In genomic region chr6:159529820-159530405, GRCh38 we compare ENCODE assay signal across 22 cellular contexts.
DNase-seq lines count a peak whose midpoint lies in the region; ATAC-seq and TF ChIP-seq lines count a peak whose summit lies in the region.
"Had no signal": no experiment of that assay in that cellular context is flagged by ENCODE, and none has a peak within 500 bp of the region (broad histone marks: within the 10 kb centered on the region; RNA-seq: fewer than 3 reads in every experiment).

No MANE protein-coding gene starts in this region.

- no peak overlapping the region for H2AK5ac ChIP-seq in mesenchymal stem cell (ENCODE audit: low read length, severe bottlenecking)

- no peaks in the 10 kb centered on the region for H3K79me1 ChIP-seq in mesenchymal stem cell (replicated peaks; ENCODE audit: low read length, poor library complexity, severe bottlenecking)

- H3K4me2 ChIP-seq in mesenchymal stem cell (ENCODE audit: low read length, poor library complexity, severe bottlenecking): no peak overlapping the region

- H3K23ac ChIP-seq in mesenchymal stem cell (ENCODE audit: low read length in 2 of 2): no peak overlapping the region

- no peak overlapping the region for H3K14ac ChIP-seq in mesenchymal stem cell (ENCODE audit: low read length in 2 of 2)

- H2AFZ ChIP-seq in mesenchymal stem cell (ENCODE audit: low read depth, low read length): no peak overlapping the region

- H3K4me3 ChIP-seq in AG10803 (ENCODE audit: low read length): no peak overlapping the region
- no peak overlapping the region for H3K4me3 ChIP-seq in gastroesophageal sphincter
- no peak overlapping the region for H3K4me3 ChIP-seq in mesenchymal stem cell (ENCODE audit: insufficient read depth in 1 of 2, low read depth in 1 of 2, low read length in 2 of 2)
- H3K4me3 ChIP-seq in breast epithelium: no peak overlapping the region
- H3K4me3 ChIP-seq: dorsolateral prefrontal cortex, Peyer's patch had no signal

- TF ChIP-seq POLR2A in gastroesophageal sphincter (IDR thresholded peaks at IDR 0.05) (no peak), breast epithelium (IDR thresholded peaks at IDR 0.05) (no peak)

- 8 to 40% methylated on average over 8 of the region's 9 CpGs for WGBS in gastroesophageal sphincter (ENCODE audit: low coverage in 1 of 2), 2 donors
- 76% methylated on average over 9 of the region's 9 CpGs for WGBS in mesenchymal stem cell

- no peak overlapping the region for H3K4ac ChIP-seq in mesenchymal stem cell (ENCODE audit: low read depth in 1 of 2, low read length in 2 of 2)

- ATAC-seq in gastroesophageal sphincter: peak; percentile 42
- ATAC-seq: activated CD8-positive, alpha-beta T cell treated with anti-CD3 and anti-CD28 coated beads for 36 hours; CD8-positive, alpha-beta T cell; natural killer cell; stimulated activated memory B cell treated with anti-CD40 and anti-IgM and Interleukin-4, amounts not matched to agents 10 μg/mL and 1 μg/mL and 100 μg/mL, for 72 hours had no signal

- H4K91ac ChIP-seq in mesenchymal stem cell (ENCODE audit: low read length): no peak overlapping the region

- H3K27ac ChIP-seq in gastroesophageal sphincter: peak overlapping the region in 1 of 4 donors; percentile 22
- no peak overlapping the region for H3K27ac ChIP-seq in mesenchymal stem cell (ENCODE audit: low read length, poor library complexity, severe bottlenecking)
- no peak overlapping the region for H3K27ac ChIP-seq in breast epithelium
- H3K27ac ChIP-seq: dorsolateral prefrontal cortex had no signal

- H3K4me1 ChIP-seq in gastroesophageal sphincter (peaks cover 0 to 13% (median 7%) of the 10 kb centered on the region in 3 donors), mesenchymal stem cell (ENCODE audit: control insufficient read depth, insufficient read depth, low read depth, low read length) (no peaks in the 10 kb centered on the region), breast epithelium (no peaks in the 10 kb centered on the region)
- H3K4me1 ChIP-seq: BE2C, Peyer's patch had no signal

- H3K9ac ChIP-seq in mesenchymal stem cell (ENCODE audit: low read length): peak overlapping the region; percentile 61

- DNase-seq in AG10803 (ENCODE audit: low read depth): peak; percentile 4
- DNase-seq in NCI-H524 (lab: John Stamatoyannopoulos, UW): peak; percentile 17 to 77
- DNase-seq in mesenchymal stem cell: no peak
- no peak for DNase-seq in kidney tubule cell (ENCODE audit: low spot score)
- no peak for DNase-seq in DMS53 treated with DMSO at 0.1 percent for 48 hours (lab: John Stamatoyannopoulos, UW; ENCODE audit: unreplicated experiment)
- DNase-seq in breast epithelium (ENCODE audit: low spot score in 2 of 2): no peak
- DNase-seq: activated CD4-positive, alpha-beta T cell treated with anti-CD3 and anti-CD28 coated beads for 1 hour; activated CD8-positive, alpha-beta memory T cell treated with anti-CD3 and anti-CD28 coated beads, Interleukin-2, amount 50 U/mL, for 48 hours; activated CD8-positive, alpha-beta T cell treated with anti-CD3 and anti-CD28 coated beads for 36 hours; activated naive CD4-positive, alpha-beta T cell treated with Interleukin-2 at 50 U/mL for 16 hours; BE2C; CD8-positive, alpha-beta T cell; dorsolateral prefrontal cortex; EL; HCEC 1CT; Karpas-422; natural killer cell; NCI-H2029; occipital lobe; Peyer's patch had no signal

- TF ChIP-seq CTCF in AG10803 (conservative IDR thresholded peaks at IDR 0.05; ENCODE audit: low read length): no peak
- TF ChIP-seq CTCF in gastroesophageal sphincter (IDR thresholded peaks at IDR 0.05): no peak
- no peak for TF ChIP-seq CTCF in breast epithelium (IDR thresholded peaks at IDR 0.05)

- no peak overlapping the region for H2BK12ac ChIP-seq in mesenchymal stem cell (ENCODE audit: low read length in 2 of 2)

- H3K9me3 ChIP-seq in gastroesophageal sphincter (no peaks in the 10 kb centered on the region), mesenchymal stem cell (ENCODE audit: control insufficient read depth, low read length) (no peaks in the 10 kb centered on the region), breast epithelium (no peaks in the 10 kb centered on the region)
- H3K9me3 ChIP-seq: BE2C, Peyer's patch had no signal

- no peak overlapping the region for H2BK15ac ChIP-seq in mesenchymal stem cell (ENCODE audit: low read depth, poor library complexity, severe bottlenecking)

- intact Hi-C loops in breast epithelium (cut with DNase I; ENCODE audit: low total_unique reads): loop anchor here (10.0 kb wide), 1 partner anchor 375 kb away; no protein-coding TSS in a partner anchor

- no peaks in the 10 kb centered on the region for H3K27me3 ChIP-seq in gastroesophageal sphincter
- H3K27me3 ChIP-seq in mesenchymal stem cell (ENCODE audit: control insufficient read depth in 1 of 2, insufficient read depth in 1 of 2, low read length in 2 of 2): peaks cover 0 to 2% of the 10 kb centered on the region in 2 experiments
- no peaks in the 10 kb centered on the region for H3K27me3 ChIP-seq in breast epithelium
- H3K27me3 ChIP-seq: BE2C, Peyer's patch had no signal

- H2BK120ac ChIP-seq in mesenchymal stem cell (ENCODE audit: low read depth, low read length): no peak overlapping the region

- H3K36me3 ChIP-seq in gastroesophageal sphincter: no peaks in the 10 kb centered on the region
- H3K36me3 ChIP-seq in mesenchymal stem cell (ENCODE audit: control insufficient read depth in 1 of 2, insufficient read depth in 2 of 2, low read depth in 1 of 2, low read length in 2 of 2): no peaks in the 10 kb centered on the region
- no peaks in the 10 kb centered on the region for H3K36me3 ChIP-seq in breast epithelium
- H3K36me3 ChIP-seq: BE2C, Peyer's patch had no signal

- no peak overlapping the region for H3K18ac ChIP-seq in mesenchymal stem cell (ENCODE audit: low read depth in 1 of 2, low read length in 2 of 2)

- no peak overlapping the region for H2BK5ac ChIP-seq in mesenchymal stem cell (ENCODE audit: low read depth, low read length, poor library complexity, severe bottlenecking)

- no peak for TF ChIP-seq EP300 in gastroesophageal sphincter (IDR thresholded peaks at IDR 0.05)

- no peak overlapping the region for H4K8ac ChIP-seq in mesenchymal stem cell (ENCODE audit: low read length)

Comparison
In these comparisons a context has a peak if more than half of its experiments do, and no peak if none do; other contexts are left out.
1. DNase-seq: peak in AG10803 (single experiment) and NCI-H524 (2 of 2); none in mesenchymal stem cell (single experiment), kidney tubule cell (single experiment), DMS53 treated with DMSO at 0.1 percent for 48 hours (single experiment) and breast epithelium (0 of 2).